Comparison of ENCODE assay signal across 22 cellular contexts in genomic region chr12:116249938-116250337, GRCh38.
"Had no signal": no experiment of that assay in that cellular context is flagged by ENCODE, and none has a peak within 500 bp of the region (broad histone marks: within the 10 kb centered on the region; RNA-seq: fewer than 3 reads in every experiment).

No MANE protein-coding gene starts in this region.

- H3K36me3 ChIP-seq: brain microvascular endothelial cell, cardiac muscle cell, MG63 had no signal

- ATAC-seq: activated CD8-positive, alpha-beta T cell treated with anti-CD3 and anti-CD28 coated beads for 36 hours; activated T-cell treated with anti-CD3 and anti-CD28 coated beads, Interleukin-2, amount 50 U/mL, for 72 hours; T-helper 17 cell had no signal

- H3K4me3 ChIP-seq: cardiac muscle cell, MG63 had no signal

- H3K4me3 Mint-ChIP-seq: activated CD8-positive, alpha-beta T cell treated with anti-CD3 and anti-CD28 coated beads for 36 hours; activated naive CD4-positive, alpha-beta T cell treated with anti-CD3 and anti-CD28 coated beads, Interleukin-2, amount 10 ng/mL, durations not matched to agents 7 days and 5 days; activated T-cell treated with anti-CD3 and anti-CD28 coated beads, Interleukin-2, amount 50 U/mL, for 72 hours; T-helper 17 cell had no signal

- H3K27ac Mint-ChIP-seq: activated CD8-positive, alpha-beta T cell treated with anti-CD3 and anti-CD28 coated beads for 36 hours; activated naive CD4-positive, alpha-beta T cell treated with anti-CD3 and anti-CD28 coated beads, Interleukin-2, amount 10 ng/mL, durations not matched to agents 7 days and 5 days; activated naive CD8-positive, alpha-beta T cell treated with anti-CD3 and anti-CD28 coated beads for 36 hours; activated T-cell treated with anti-CD3 and anti-CD28 coated beads, Interleukin-2, amount 50 U/mL, for 72 hours; activated T-helper 2 cell treated with anti-CD3 and anti-CD28 coated beads, Interferon-gamma antibody, Interleukin-2, Interleukin-4, amounts not matched to agents 10 μg/mL and 5 μg/mL and 100 μg/mL, durations not matched to agents 14 hours and 24 hours and 36 hours; T-helper 17 cell had no signal

- DNase-seq: activated CD4-positive, alpha-beta T cell treated with anti-CD3 and anti-CD28 coated beads for 4 hours; activated CD8-positive, alpha-beta memory T cell treated with anti-CD3 and anti-CD28 coated beads, Interleukin-2, amount 50 U/mL, for 4 hours; activated CD8-positive, alpha-beta T cell treated with anti-CD3 and anti-CD28 coated beads for 36 hours; activated gamma-delta T cell treated with Interleukin-2 at 50 U/mL for 16 hours; activated naive CD4-positive, alpha-beta T cell treated with anti-CD3 and anti-CD28 coated beads, Interleukin-2, amount 10 ng/mL, durations not matched to agents 7 days and 5 days; activated naive CD8-positive, alpha-beta T cell treated with anti-CD3 and anti-CD28 coated beads for 36 hours; activated T-cell treated with anti-CD3 and anti-CD28 coated beads, Interleukin-2, amount 50 U/mL, for 72 hours; brain microvascular endothelial cell; MG63; NCI-H1105; NCI-H1436; NCI-H1694 treated with DMSO at 0.1 percent for 48 hours; NCI-H2029 treated with DMSO at 0.1 percent for 48 hours; NCI-H345; NCI-H510A treated with DMSO at 0.1 percent for 48 hours; NCI-H69; SIG-M5; T-helper 17 cell; T-helper 9 cell had no signal

- H3K27me3 Mint-ChIP-seq: activated CD8-positive, alpha-beta T cell treated with anti-CD3 and anti-CD28 coated beads for 36 hours; activated naive CD4-positive, alpha-beta T cell treated with anti-CD3 and anti-CD28 coated beads, Interleukin-2, amount 10 ng/mL, durations not matched to agents 7 days and 5 days; activated naive CD8-positive, alpha-beta T cell treated with anti-CD3 and anti-CD28 coated beads for 36 hours; T-helper 17 cell had no signal

- H3K27me3 ChIP-seq: brain microvascular endothelial cell, cardiac muscle cell, MG63 had no signal

- H3K27ac ChIP-seq: brain microvascular endothelial cell, VCaP had no signal
